In genomic region chr6:166341915-166342292, GRCh38 we compare ENCODE assay signal across 8 cellular contexts. TPM values are rescaled to one million over a fixed set of nuclear protein-coding genes. Genes with fewer than 3 reads are reported as not detected.
DNase-seq lines count a peak whose midpoint lies in the region; ATAC-seq, FAIRE-seq and TF ChIP-seq lines count a peak whose summit lies in the region.

No MANE protein-coding gene starts in this region.

- peak overlapping the region; percentile 98 for H3K27ac ChIP-seq in BLaER1
- H3K27ac ChIP-seq in GM12878 (ENCODE audit: control insufficient read depth, insufficient read depth) = peak overlapping the region; percentile 99
- H3K27ac ChIP-seq in thoracic aorta = peak overlapping the region; percentile 86 to 90

- H3K79me2 ChIP-seq in GM12878 (ENCODE audit: control insufficient read depth, insufficient read depth, low read length) = peaks cover 64% of the 10 kb centered on the region

- H3K4me1 ChIP-seq in BLaER1 (peaks cover 59% of the 10 kb centered on the region), GM12878 (ENCODE audit: control insufficient read depth, insufficient read depth, low read length) (peaks cover 9% of the 10 kb centered on the region), thoracic aorta (ENCODE audit: control insufficient read depth in 1 of 2, low read depth in 2 of 2) (peaks cover 14 to 48% of the 10 kb centered on the region in 2 donors)

- SMC1A ChIA-PET in GM12878 (lab: Charles Lee; ENCODE audit: uncharacterized antibody, unreplicated experiment) = interaction anchor here (0.7 to 3.0 kb wide), 3 partner anchors 10 to 1723 kb away, joined by 3 to 18 read pairs (median 7); no protein-coding TSS in a partner anchor

- BruUV-seq in GM12878 (replicated peaks; lab: Mats Ljungman, UMichigan) = TSS peak; percentile 64

- ATAC-seq in GM12878 (peak; percentile 5), left lobe of liver (peak; percentile 22), thoracic aorta (ENCODE audit: insufficient number of reproducible peaks, low FRiP score, low read depth) (no peak), HG03565 (IDR thresholded peaks at IDR 0.05; ENCODE audit: unreplicated experiment) (no peak), HG02870 (IDR thresholded peaks at IDR 0.05; ENCODE audit: unreplicated experiment) (no peak)

- TF ChIP-seq CTCF in GM12878 (IDR thresholded peaks at IDR 0.05 in 2 of 3, conservative IDR thresholded peaks at IDR 0.05 in 1 of 3; ENCODE audit: control insufficient read depth in 2 of 3, extremely low read depth in 1 of 3, insufficient read depth in 1 of 3, low read depth in 3 of 3, low read length in 3 of 3) (no peak), thoracic aorta (IDR thresholded peaks at IDR 0.05) (no peak)

- in situ Hi-C loops in GM12878 (cut with MboI) = no loop called here

- H3K9ac ChIP-seq in BLaER1 (peak overlapping the region; percentile 97), GM12878 (ENCODE audit: control insufficient read depth, insufficient read depth, low read length) (peak overlapping the region; percentile 99)

- no peaks in the 10 kb centered on the region for H3K9me3 ChIP-seq in BLaER1
- no peaks in the 10 kb centered on the region for H3K9me3 ChIP-seq in GM12878 (replicated peaks; ENCODE audit: control insufficient read depth, insufficient read depth, low read length)
- no peaks in the 10 kb centered on the region for H3K9me3 ChIP-seq in thoracic aorta

- intact Hi-C loops in GM12878 (cut with micrococcal nuclease; ENCODE audit: unreplicated experiment) = loop anchor here (1.0 to 10.0 kb wide), 4 partner anchors 34 to 813 kb away; partner anchors contain the start of genes GPR31 and PRR18

- TF ChIP-seq EP300 in GM12878 (IDR thresholded peaks at IDR 0.05; ENCODE audit: borderline replicate concordance in 1 of 2, control insufficient read depth in 1 of 2, low read depth in 2 of 2, low read length in 2 of 2) = no peak

- FAIRE-seq in GM12878 (lab: Jason Lieb, UNC) = no peak

- CTCF ChIA-PET in GM12878 (lab: Yijun Ruan, JAX) = interaction anchor here (0.7 to 1.6 kb wide), 4 partner anchors 11 to 58 kb away, joined by 3 to 7 read pairs (median 4); no protein-coding TSS in a partner anchor

- POLR2A ChIA-PET in GM12878 (lab: Charles Lee) = interaction anchor here (0.7 to 2.5 kb wide), 6 partner anchors 13 to 65 kb away, joined by 3 to 24 read pairs (median 6); no protein-coding TSS in a partner anchor

- WGBS in GM12878 (ENCODE audit: insufficient coverage, insufficient replicate concordance, low lambda C conversion rate, missing lambda C conversion rate) = 1% methylated on average over 12 of the region's 12 CpGs

- TF ChIP-seq POLR2A in GM12878 (IDR thresholded peaks at IDR 0.05; ENCODE audit: low read depth, low read length) = no peak

- DNase-seq in Jurkat, Clone E6-1 (ENCODE audit: low read depth, low spot score) = no peak
- DNase-seq in GM12878 (ENCODE audit: low read depth, low spot score) = no peak
- DNase-seq in left lobe of liver (ENCODE audit: low spot score) = no peak
- DNase-seq in thoracic aorta (ENCODE audit: low spot score) = no peak
- no peak for DNase-seq in superior temporal gyrus (ENCODE audit: extremely low spot score)

- RAD21 ChIA-PET in GM12878 (lab: Charles Lee; ENCODE audit: unreplicated experiment) = interaction anchor here (1.0 to 2.6 kb wide), 3 partner anchors 10 to 39 kb away, joined by 3 to 15 read pairs (median 14); no protein-coding TSS in a partner anchor

- peak overlapping the region; percentile 87 for H3K4me2 ChIP-seq in BLaER1
- H3K4me2 ChIP-seq in GM12878 (ENCODE audit: control insufficient read depth, insufficient read depth) = peak overlapping the region; percentile 94

- no peaks in the 10 kb centered on the region for H3K27me3 ChIP-seq in BLaER1
- no peaks in the 10 kb centered on the region for H3K27me3 ChIP-seq in GM12878 (replicated peaks in 1 of 2; ENCODE audit: control insufficient read depth in 2 of 2, insufficient read depth in 2 of 2, low read length in 1 of 2)
- H3K27me3 ChIP-seq in thoracic aorta (replicated peaks; ENCODE audit: insufficient read depth) = no peaks in the 10 kb centered on the region

- H2AFZ ChIP-seq in GM12878 (ENCODE audit: control insufficient read depth, low read depth, low read length) = no peak overlapping the region

- H4K20me1 ChIP-seq in BLaER1 (peaks cover 46% of the 10 kb centered on the region), GM12878 (ENCODE audit: control insufficient read depth, insufficient read depth) (0 out of 2 replicates have a peak, but pooled peaks cover 3% of the 10 kb centered on the region)

- no peak for TF ChIP-seq RAD21 in GM12878 (IDR thresholded peaks at IDR 0.05; ENCODE audit: insufficient read depth, low read depth, low read length)

- peak overlapping the region; percentile 88 for H3K4me3 ChIP-seq in BLaER1
- peak overlapping the region; percentile 95 for H3K4me3 ChIP-seq in Jurkat, Clone E6-1 (ENCODE audit: low read length)
- peak overlapping the region; percentile 96 for H3K4me3 ChIP-seq in GM12878
- peak overlapping the region; percentile 100 for H3K4me3 ChIP-seq in thoracic aorta

- H3K36me3 ChIP-seq in BLaER1 (peaks cover 31% of the 10 kb centered on the region), GM12878 (ENCODE audit: control insufficient read depth in 2 of 2, insufficient read depth in 2 of 2, low read length in 1 of 2) (peaks cover 0 to 14% of the 10 kb centered on the region in 2 experiments; a peak in 3 of 4 replicates), thoracic aorta (no peaks in the 10 kb centered on the region)

TF ChIP-seq in GM12878, 131 proteins besides CTCF, POLR2A, EP300 and RAD21 (continues in another document):
- peak; percentile 40; the same call in 1 of the 2 replicates for TF ChIP-seq FOXM1 (IDR thresholded peaks at IDR 0.05; ENCODE audit: low read depth, low read length)

RNA-seq across cellular contexts. Expression of gene SFT2D1, which starts 0.4 kb away (rescaled TPM):
- 87.3 TPM for polyA plus RNA-seq in Jurkat, Clone E6-1 (2012; ENCODE audit: insufficient read depth, insufficient read length)
- 290 and 291 TPM in 2 replicates for total RNA-seq in GM12878 (2013; cell fraction: nucleolus; rRNA removed)
- total RNA-seq in GM12878 (2014; rRNA removed) = 105 and 145 TPM in 2 replicates
- 69.5 and 73.7 TPM in 2 replicates for total RNA-seq in GM12878 (2014; rRNA removed; fragmentation: Illumina TruSeq; extraction: Trizol)
- 77.6 and 78.3 TPM in 2 replicates for total RNA-seq in GM12878 (2021)
- 55.2 TPM for polyA plus RNA-seq in GM12878 (2011; ENCODE audit: low read depth)
- 279 and 281 TPM in 2 replicates for polyA plus RNA-seq in GM12878 (2011; rRNA removed)
- polyA plus RNA-seq in GM12878 (2011; cell fraction: cytosol; rRNA removed) = 110 and 145 TPM in 2 replicates
- 139 and 171 TPM in 2 replicates for polyA plus RNA-seq in GM12878 (2011; cell fraction: nucleus; rRNA removed)
- polyA plus RNA-seq in GM12878 (2012) = 107 and 120 TPM in 2 replicates
- polyA plus RNA-seq in GM12878 (2014; fragmentation: Illumina TruSeq; extraction: Trizol) = 92.6 and 100 TPM in 2 replicates
- polyA plus RNA-seq in GM12878 (2014; fragmentation: Nextera tagmentation; extraction: Ambion mirVana) = 100 to 1,000 TPM; 119 to 149 TPM
- polyA plus RNA-seq in GM12878 (2014; rRNA removed) = 110 and 130 TPM in 2 replicates
- polyA plus RNA-seq in GM12878 (2016; fragmentation: Nextera tagmentation; extraction: Ambion mirVana) = 100 to 1,000 TPM; 205 to 231 TPM
- polyA minus RNA-seq in GM12878 (2011; rRNA and poly(A)+ RNA removed) = 79.8 and 81.2 TPM in 2 replicates
- polyA minus RNA-seq in GM12878 (2011; cell fraction: cytosol; rRNA and poly(A)+ RNA removed) = 21.2 and 32.0 TPM in 2 replicates
- 52.7 and 59.1 TPM in 2 replicates for polyA minus RNA-seq in GM12878 (2011; cell fraction: nucleus; rRNA and poly(A)+ RNA removed)
- 8.8 TPM for total RNA-seq in left lobe of liver
- 10 to 100 TPM; 23.3 to 27.9 TPM for total RNA-seq in thoracic aorta

RNA-seq across cellular contexts. Expression of gene PRR18, which starts 33.7 kb away (rescaled TPM):
- polyA plus RNA-seq in Jurkat, Clone E6-1 (2012; ENCODE audit: insufficient read depth, insufficient read length) = not detected
- 3.3 and 4.1 TPM in 2 replicates for total RNA-seq in GM12878 (2013; cell fraction: nucleolus; rRNA removed)
- 3.3 and 4.0 TPM in 2 replicates for total RNA-seq in GM12878 (2014; rRNA removed)
- 1.2 and 1.3 TPM in 2 replicates for total RNA-seq in GM12878 (2014; rRNA removed; fragmentation: Illumina TruSeq; extraction: Trizol)
- 8.2 and 8.8 TPM in 2 replicates for total RNA-seq in GM12878 (2021)
- polyA plus RNA-seq in GM12878 (2011; ENCODE audit: low read depth) = 1.0 TPM
- 2.0 and 2.5 TPM in 2 replicates for polyA plus RNA-seq in GM12878 (2011; rRNA removed)
- 2.2 and 2.7 TPM in 2 replicates for polyA plus RNA-seq in GM12878 (2011; cell fraction: cytosol; rRNA removed)
- polyA plus RNA-seq in GM12878 (2011; cell fraction: nucleus; rRNA removed) = 6.2 and 6.4 TPM in 2 replicates
- polyA plus RNA-seq in GM12878 (2012) = 2.1 and 3.7 TPM in 2 replicates
- 1.9 and 2.1 TPM in 2 replicates for polyA plus RNA-seq in GM12878 (2014; fragmentation: Illumina TruSeq; extraction: Trizol)
- under 1 TPM; 0.26 to 0.84 TPM for polyA plus RNA-seq in GM12878 (2014; fragmentation: Nextera tagmentation; extraction: Ambion mirVana)
- polyA plus RNA-seq in GM12878 (2014; rRNA removed) = 3.6 and 4.1 TPM in 2 replicates
- under 1 TPM; 0.13 to 0.42 TPM for polyA plus RNA-seq in GM12878 (2016; fragmentation: Nextera tagmentation; extraction: Ambion mirVana)
- 1.3 and 2.6 TPM in 2 replicates for polyA minus RNA-seq in GM12878 (2011; rRNA and poly(A)+ RNA removed)
- 1.0 and 2.3 TPM in 2 replicates for polyA minus RNA-seq in GM12878 (2011; cell fraction: cytosol; rRNA and poly(A)+ RNA removed)
- 2.2 and 4.3 TPM in 2 replicates for polyA minus RNA-seq in GM12878 (2011; cell fraction: nucleus; rRNA and poly(A)+ RNA removed)
- total RNA-seq in left lobe of liver = 2.0 TPM
- total RNA-seq in thoracic aorta = not detected

RNA-seq across cellular contexts. Expression of gene MPC1, which starts 40.8 kb away (rescaled TPM):
- polyA plus RNA-seq in Jurkat, Clone E6-1 (2012; ENCODE audit: insufficient read depth, insufficient read length) = 81.4 TPM
- 7.7 and 10.5 TPM in 2 replicates for total RNA-seq in GM12878 (2013; cell fraction: nucleolus; rRNA removed)
- total RNA-seq in GM12878 (2014; rRNA removed) (60.8 and 78.8 TPM in 2 replicates), GM12878 (2014; rRNA removed; fragmentation: Illumina TruSeq; extraction: Trizol) (76.1 and 76.7 TPM in 2 replicates), GM12878 (2021) (51.6 and 55.0 TPM in 2 replicates), left lobe of liver (120 TPM), thoracic aorta (10 to 100 TPM; 43.8 to 56.0 TPM)
- polyA plus RNA-seq in GM12878 (2011; ENCODE audit: low read depth) = 17.6 TPM
- polyA plus RNA-seq in GM12878 (2011; rRNA removed) (53.2 and 58.5 TPM in 2 replicates), GM12878 (2014; fragmentation: Illumina TruSeq; extraction: Trizol) (93.8 and 100 TPM in 2 replicates), GM12878 (2014; fragmentation: Nextera tagmentation; extraction: Ambion mirVana) (10 to 100 TPM; 81.5 to 97.0 TPM), GM12878 (2014; rRNA removed) (61.5 and 61.9 TPM in 2 replicates), GM12878 (2016; fragmentation: Nextera tagmentation; extraction: Ambion mirVana) (100 to 1,000 TPM; 173 to 177 TPM)
- 39.8 and 50.1 TPM in 2 replicates for polyA plus RNA-seq in GM12878 (2011; cell fraction: cytosol; rRNA removed)
- polyA plus RNA-seq in GM12878 (2011; cell fraction: nucleus; rRNA removed) = 25.9 and 30.5 TPM in 2 replicates
- polyA plus RNA-seq in GM12878 (2012) = 35.1 and 37.5 TPM in 2 replicates
- polyA minus RNA-seq in GM12878 (2011; rRNA and poly(A)+ RNA removed) = 16.5 and 20.0 TPM in 2 replicates
- polyA minus RNA-seq in GM12878 (2011; cell fraction: cytosol; rRNA and poly(A)+ RNA removed) = 9.0 and 14.8 TPM in 2 replicates
- 3.6 and 3.8 TPM in 2 replicates for polyA minus RNA-seq in GM12878 (2011; cell fraction: nucleus; rRNA and poly(A)+ RNA removed)

Comparison
In these comparisons a context has a peak if more than half of its experiments do, and no peak if none do; other contexts are left out.
1. ATAC-seq: peak in GM12878 (single experiment) and left lobe of liver (single experiment); none in thoracic aorta (single experiment), HG03565 (single experiment) and HG02870 (single experiment).
2. Peak in every context shown above with its lines, with median percentiles within 50 percentile points of each other: H3K27ac ChIP-seq and H3K4me3 ChIP-seq.